ENCODE assay signal across 10 cellular contexts in the genomic region with DNA sequence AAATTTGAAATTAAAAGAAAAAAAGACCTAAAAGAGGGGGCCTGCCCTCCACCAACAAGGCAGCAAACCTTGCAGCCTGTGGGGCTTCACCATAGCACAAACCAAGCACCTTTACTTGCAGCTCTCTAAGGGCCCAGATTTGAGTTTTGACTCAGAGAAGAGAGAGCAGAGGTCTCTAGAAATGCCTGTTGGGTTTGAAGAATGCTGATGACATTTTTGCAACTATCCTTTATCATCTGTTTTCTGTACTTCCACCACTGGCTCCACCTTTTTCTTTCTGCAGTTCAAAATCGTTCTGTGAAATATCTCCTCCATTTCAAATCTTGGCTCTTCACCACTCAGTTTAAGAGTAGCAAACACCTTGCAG.
A peak's percentile ranks its signal among the peaks of the same experiment; 100 is the strongest.
DNase-seq lines count a peak whose midpoint lies in the region; ATAC-seq, FAIRE-seq and TF ChIP-seq lines count a peak whose summit lies in the region.
"Had no signal": no experiment of that assay in that cellular context is flagged by ENCODE, and none has a peak within 500 bp of the region (broad histone marks: within the 10 kb centered on the region; RNA-seq: fewer than 3 reads in every experiment).

No MANE protein-coding gene starts in this region.

- DNase-seq in CD8-positive, alpha-beta T cell, result no peak
- no peak for DNase-seq in naive thymus-derived CD4-positive, alpha-beta T cell
- DNase-seq in glomerular visceral epithelial cell (ENCODE audit: extremely low spot score) (no peak), RCC 7860 (ENCODE audit: low spot score) (no peak), MG63 (no peak)
- DNase-seq: Karpas-422, transverse colon had no signal

- no peaks in the 10 kb centered on the region for H3K9me3 ChIP-seq in CD8-positive, alpha-beta T cell (ENCODE audit: low read length)
- H3K9me3 ChIP-seq in naive thymus-derived CD4-positive, alpha-beta T cell (ENCODE audit: control insufficient read depth in 2 of 3, low read length in 3 of 3), result no peaks in the 10 kb centered on the region
- no peaks in the 10 kb centered on the region for H3K9me3 ChIP-seq in MG63
- H3K9me3 ChIP-seq: transverse colon had no signal

- H3K36me3 Mint-ChIP-seq in CD8-positive, alpha-beta T cell, result no peaks in the 10 kb centered on the region
- no peaks in the 10 kb centered on the region for H3K36me3 Mint-ChIP-seq in brain
- peaks cover 0 to 2% (median 0%) of the 10 kb centered on the region in 5 donors for H3K36me3 Mint-ChIP-seq in naive thymus-derived CD4-positive, alpha-beta T cell

- ATAC-seq in CD8-positive, alpha-beta T cell, result no peak
- ATAC-seq in HG03432 (IDR thresholded peaks at IDR 0.05; ENCODE audit: unreplicated experiment), result peak; percentile 19
- no peak for ATAC-seq in naive thymus-derived CD4-positive, alpha-beta T cell
- ATAC-seq in GM19452 (IDR thresholded peaks at IDR 0.05; ENCODE audit: unreplicated experiment), result no peak

- H3K36me3 ChIP-seq in CD8-positive, alpha-beta T cell (ENCODE audit: insufficient read depth, low read length), result no peaks in the 10 kb centered on the region
- no peaks in the 10 kb centered on the region for H3K36me3 ChIP-seq in naive thymus-derived CD4-positive, alpha-beta T cell (ENCODE audit: control insufficient read depth in 2 of 3, insufficient read depth in 3 of 3, low read length in 3 of 3)
- no peaks in the 10 kb centered on the region for H3K36me3 ChIP-seq in MG63
- H3K36me3 ChIP-seq: transverse colon had no signal

- intact Hi-C loops in CD8-positive, alpha-beta T cell (cut with DNase I, micrococcal nuclease), result no loop called here
- intact Hi-C loops in naive thymus-derived CD4-positive, alpha-beta T cell (cut with micrococcal nuclease), result loop anchor here in 1 of 2 donors (5.0 kb wide), 2 partner anchors 427 to 568 kb away; partner anchors contain the start of gene TMBIM4

- no peaks in the 10 kb centered on the region for H3K4me1 ChIP-seq in CD8-positive, alpha-beta T cell (ENCODE audit: insufficient read depth, low read length)
- H3K4me1 ChIP-seq in naive thymus-derived CD4-positive, alpha-beta T cell (ENCODE audit: control insufficient read depth in 2 of 2, insufficient read depth in 2 of 2, low read length in 2 of 2), result no peaks in the 10 kb centered on the region

- POLR2A ChIA-PET in CD8-positive, alpha-beta T cell (lab: Charles Lee), result no interaction called here
- POLR2A ChIA-PET in naive thymus-derived CD4-positive, alpha-beta T cell (lab: Charles Lee), result no interaction called here

- H3K4me1 Mint-ChIP-seq in CD8-positive, alpha-beta T cell (ENCODE audit: low read depth), result peaks cover 14% of the 10 kb centered on the region
- H3K4me1 Mint-ChIP-seq in brain, result peaks cover 17% of the 10 kb centered on the region
- H3K4me1 Mint-ChIP-seq in naive thymus-derived CD4-positive, alpha-beta T cell, result peaks cover 10 to 20% (median 14%) of the 10 kb centered on the region in 7 donors

- H3K9me3 Mint-ChIP-seq in CD8-positive, alpha-beta T cell, result no peaks in the 10 kb centered on the region
- H3K9me3 Mint-ChIP-seq in brain, result peaks cover 0 to 11% (median 0%) of the 10 kb centered on the region in 5 experiments
- peaks cover 0 to 9% (median 0%) of the 10 kb centered on the region in 11 donors for H3K9me3 Mint-ChIP-seq in naive thymus-derived CD4-positive, alpha-beta T cell

- FAIRE-seq in RCC 7860 (lab: Jason Lieb, UNC), result no peak

- no peak overlapping the region for H3K27ac ChIP-seq in CD8-positive, alpha-beta T cell (ENCODE audit: low read depth, low read length)
- H3K27ac ChIP-seq in naive thymus-derived CD4-positive, alpha-beta T cell (ENCODE audit: low read depth, low read length), result no peak overlapping the region
- H3K27ac ChIP-seq: transverse colon had no signal

- peak overlapping the region; percentile 70 for H3K4me3 Mint-ChIP-seq in CD8-positive, alpha-beta T cell
- H3K4me3 Mint-ChIP-seq in brain, result peak overlapping the region; percentile 70 to 96 (median 84)
- peak overlapping the region; percentile 33 to 89 (median 82) for H3K4me3 Mint-ChIP-seq in naive thymus-derived CD4-positive, alpha-beta T cell

- peaks cover 29% of the 10 kb centered on the region for H3K27me3 Mint-ChIP-seq in CD8-positive, alpha-beta T cell (ENCODE audit: low read depth)
- H3K27me3 Mint-ChIP-seq in brain, result peaks cover 39% of the 10 kb centered on the region
- peaks cover 9 to 48% (median 28%) of the 10 kb centered on the region in 5 donors for H3K27me3 Mint-ChIP-seq in naive thymus-derived CD4-positive, alpha-beta T cell

- no peak overlapping the region for H3K27ac Mint-ChIP-seq in CD8-positive, alpha-beta T cell
- H3K27ac Mint-ChIP-seq in brain, result peak overlapping the region in 3 of 5 experiments; percentile 4 to 79 (median 57)
- peak overlapping the region in 8 of 9 donors; percentile 4 to 88 (median 61) for H3K27ac Mint-ChIP-seq in naive thymus-derived CD4-positive, alpha-beta T cell

- TF ChIP-seq CTCF in CD8-positive, alpha-beta T cell (IDR thresholded peaks at IDR 0.05), result no peak
- no peak for TF ChIP-seq CTCF in brain (conservative IDR thresholded peaks at IDR 0.05)

- H3K4me3 ChIP-seq in CD8-positive, alpha-beta T cell (ENCODE audit: low read depth, low read length), result peak overlapping the region; percentile 38
- H3K4me3 ChIP-seq in naive thymus-derived CD4-positive, alpha-beta T cell (ENCODE audit: low read length), result no peak overlapping the region
- H3K4me3 ChIP-seq in MG63, result no peak overlapping the region

- CTCF ChIA-PET in CD8-positive, alpha-beta T cell (lab: Charles Lee), result no interaction called here
- CTCF ChIA-PET in naive thymus-derived CD4-positive, alpha-beta T cell (lab: Charles Lee), result no interaction called here

- H3K27me3 ChIP-seq in CD8-positive, alpha-beta T cell (ENCODE audit: insufficient read depth, low read length), result no peaks in the 10 kb centered on the region
- no peaks in the 10 kb centered on the region for H3K27me3 ChIP-seq in naive thymus-derived CD4-positive, alpha-beta T cell (ENCODE audit: control insufficient read depth in 2 of 2, insufficient read depth in 2 of 2, low read length in 2 of 2)
- H3K27me3 ChIP-seq in MG63, result no peaks in the 10 kb centered on the region
